In genomic region chr11:2995091-2995561, GRCh38 we compare ENCODE assay signal across 26 cellular contexts.
"Had no signal": no experiment of that assay in that cellular context is flagged by ENCODE, and none has a peak within 500 bp of the region (broad histone marks: within the 10 kb centered on the region; RNA-seq: fewer than 3 reads in every experiment).

No MANE protein-coding gene starts in this region.

- H3K27ac ChIP-seq: skin epidermis, tibial artery, WERI-Rb-1 had no signal

- H3K27me3 ChIP-seq: tibial artery had no signal

- H3K36me3 Mint-ChIP-seq: memory B cell had no signal

- H3K27ac Mint-ChIP-seq: activated T-helper 1 cell treated with anti-CD3 and anti-CD28 coated beads, Interleukin-12 subunit alpha, Interleukin-12 subunit beta, Interleukin-2, Interleukin-4 antibody, amounts not matched to agents 30 ng/mL and 10 ng/mL and 1 ng/mL, durations not matched to agents 14 hours and 24 hours and 36 hours; dendritic cell treated with granulocyte-macrophage colony-stimulating factor and Interleukin-4, amounts not matched to agents 40 ng/mL and 50 ng/mL, for 4 days; endodermal cell; memory B cell; stimulated activated memory B cell treated with anti-CD40 and anti-IgM and Interleukin-4, amounts not matched to agents 10 μg/mL and 1 μg/mL and 100 μg/mL, for 72 hours had no signal

- H3K4me3 ChIP-seq: skin epidermis, tibial artery had no signal

- H3K9me3 Mint-ChIP-seq: activated CD8-positive, alpha-beta T cell treated with anti-CD3 and anti-CD28 coated beads for 36 hours; activated T-helper 1 cell treated with anti-CD3 and anti-CD28 coated beads, Interleukin-12 subunit alpha, Interleukin-12 subunit beta, Interleukin-2, Interleukin-4 antibody, amounts not matched to agents 30 ng/mL and 10 ng/mL and 1 ng/mL, durations not matched to agents 14 hours and 24 hours and 36 hours; dendritic cell treated with granulocyte-macrophage colony-stimulating factor and Interleukin-4, amounts not matched to agents 40 ng/mL and 50 ng/mL, for 4 days; endodermal cell; memory B cell; naive thymus-derived CD8-positive, alpha-beta T cell; stimulated activated memory B cell treated with anti-CD40 and anti-IgM and Interleukin-4, amounts not matched to agents 10 μg/mL and 1 μg/mL and 100 μg/mL, for 72 hours; stimulated activated naive CD8-positive, alpha-beta T cell treated with anti-CD3 and anti-CD28 coated beads, Interleukin-15, amount 100 ng/mL, for 72 hours had no signal

- H3K9me3 ChIP-seq: tibial artery had no signal

- H3K27me3 Mint-ChIP-seq: activated CD8-positive, alpha-beta T cell treated with anti-CD3 and anti-CD28 coated beads for 36 hours; dendritic cell treated with granulocyte-macrophage colony-stimulating factor and Interleukin-4, amounts not matched to agents 40 ng/mL and 50 ng/mL, for 4 days; memory B cell; progenitor cell of endocrine pancreas; stimulated activated memory B cell treated with anti-CD40 and anti-IgM and Interleukin-4, amounts not matched to agents 10 μg/mL and 1 μg/mL and 100 μg/mL, for 72 hours; stimulated activated naive CD8-positive, alpha-beta T cell treated with anti-CD3 and anti-CD28 coated beads, Interleukin-15, amount 100 ng/mL, for 72 hours had no signal

- H3K4me3 Mint-ChIP-seq: dendritic cell treated with granulocyte-macrophage colony-stimulating factor and Interleukin-4, amounts not matched to agents 40 ng/mL and 50 ng/mL, for 4 days; endodermal cell; memory B cell; stimulated activated memory B cell treated with anti-CD40 and anti-IgM and Interleukin-4, amounts not matched to agents 10 μg/mL and 1 μg/mL and 100 μg/mL, for 72 hours; stimulated activated naive CD8-positive, alpha-beta T cell treated with anti-CD3 and anti-CD28 coated beads, Interleukin-15, amount 100 ng/mL, for 72 hours had no signal

- DNase-seq: activated CD4-positive, alpha-beta T cell treated with anti-CD3 and anti-CD28 coated beads for 1 hour; activated CD4-positive, alpha-beta T cell treated with anti-CD3 and anti-CD28 coated beads, Interleukin-2, amount 50 U/mL, for 1 hour; activated CD8-positive, alpha-beta T cell treated with anti-CD3 and anti-CD28 coated beads for 36 hours; activated effector memory CD4-positive, alpha-beta T cell treated with anti-CD3 and anti-CD28 coated beads, Interleukin-2, amount 50 U/mL, for 16 hours; activated naive CD4-positive, alpha-beta T cell treated with anti-CD3 and anti-CD28 coated beads, Interleukin-2, amount 50 U/mL, for 16 hours; activated T-cell treated with anti-CD3 and anti-CD28 coated beads, Interleukin-2, amount 50 U/mL, for 1 hour; amniotic stem cell; caudate nucleus; endodermal cell; foreskin fibroblast; hippocampal formation; kidney; left colon; naive thymus-derived CD8-positive, alpha-beta T cell; stimulated activated CD4-positive, alpha-beta T cell treated with anti-CD3 and anti-CD28 coated beads, Interleukin-12 subunit alpha, Interleukin-12 subunit beta, amount 100 ng/mL, for 4 hours; stimulated activated CD4-positive, alpha-beta T cell treated with anti-CD3 and anti-CD28 coated beads, Interleukin-4, amount 100 ng/mL, for 1 hour; stimulated activated naive CD8-positive, alpha-beta T cell treated with anti-CD3 and anti-CD28 coated beads, Interleukin-15, amount 100 ng/mL, for 72 hours; T-helper 9 cell; tibial artery; WERI-Rb-1 had no signal
